Comparison of ENCODE assay signal across 8 cellular contexts in the genomic region with DNA sequence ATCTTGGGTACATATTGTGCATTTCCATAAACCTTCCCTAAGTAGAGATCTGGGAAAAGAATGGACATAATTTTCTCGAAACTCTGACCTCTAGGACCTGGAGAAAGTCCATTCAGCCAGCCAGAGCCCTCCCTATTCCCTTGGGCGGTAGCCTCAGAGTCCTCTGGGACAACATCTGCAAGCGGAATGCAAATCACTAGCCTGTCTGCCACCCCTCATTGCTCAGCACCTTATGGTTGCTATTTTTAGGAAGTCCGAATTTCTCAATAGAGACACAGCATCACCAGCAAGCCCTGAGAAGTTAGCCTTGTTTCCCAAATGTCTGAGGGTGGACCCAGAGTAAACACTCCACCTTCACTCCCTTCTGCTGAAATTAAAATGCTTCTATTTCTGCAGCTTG. TPM values are rescaled to one million over a fixed set of nuclear protein-coding genes. Genes with fewer than 3 reads are reported as not detected.
A peak's percentile ranks its signal among the peaks of the same experiment; 100 is the strongest.
DNase-seq lines count a peak whose midpoint lies in the region; ATAC-seq and TF ChIP-seq lines count a peak whose summit lies in the region.

No MANE protein-coding gene starts in this region.

- no peaks in the 10 kb centered on the region for H3K27me3 ChIP-seq in tibial nerve

- H3K4me3 ChIP-seq in foreskin fibroblast (ENCODE audit: low read depth in 1 of 2, low read length in 2 of 2) (no peak overlapping the region), tibial nerve (no peak overlapping the region)

- WGBS in tibial nerve, 2 donors = 24 to 25% methylated on average over 4 of the region's 4 CpGs

- no peak for TF ChIP-seq CTCF in foreskin fibroblast (IDR thresholded peaks at IDR 0.05; ENCODE audit: low read depth, low read length)
- no peak for TF ChIP-seq CTCF in tibial nerve (IDR thresholded peaks at IDR 0.05)

- H3K4me1 ChIP-seq in tibial nerve = peaks cover 0 to 99% (median 48%) of the 10 kb centered on the region in 4 donors

- TF ChIP-seq POLR2A in tibial nerve (IDR thresholded peaks at IDR 0.05) = no peak

- H3K9me3 ChIP-seq in KOPT-K1 (ENCODE audit: insufficient read depth, low read length, poor library complexity, severe bottlenecking) (no peaks in the 10 kb centered on the region), tibial nerve (no peaks in the 10 kb centered on the region)

- no peaks in the 10 kb centered on the region for H3K36me3 ChIP-seq in KOPT-K1 (ENCODE audit: insufficient read depth, low read length)
- H3K36me3 ChIP-seq in tibial nerve = no peaks in the 10 kb centered on the region

- DNase-seq in ELF-1 (ENCODE audit: low read depth, low spot score) = peak; percentile 14
- DNase-seq in foreskin fibroblast = peak; percentile 82 to 93
- peak; percentile 49 to 61 for DNase-seq in tibial nerve (ENCODE audit: low spot score in 2 of 2)
- no peak for DNase-seq in activated CD4-positive, CD25-positive, alpha-beta regulatory T cell treated with anti-CD3 and anti-CD28 coated beads, Interleukin-2, amount 50 U/mL, for 72 hours
- DNase-seq in D341Med (ENCODE audit: low spot score) = no peak
- no peak for DNase-seq in NK-92 (lab: John Stamatoyannopoulos, UW; ENCODE audit: unreplicated experiment)

- peak; percentile 71 for ATAC-seq in GM21619 (IDR thresholded peaks at IDR 0.05; ENCODE audit: unreplicated experiment)

- peak in 1 of 2 donors; percentile 87 for TF ChIP-seq EP300 in tibial nerve (IDR thresholded peaks at IDR 0.05)

- H3K27ac ChIP-seq in KOPT-K1 (ENCODE audit: low read depth, low read length, poor library complexity, severe bottlenecking) = peak overlapping the region; percentile 59
- H3K27ac ChIP-seq in tibial nerve = peak overlapping the region in 2 of 4 donors; percentile 43 to 49

RNA-seq across cellular contexts. Expression of gene CD28, which starts 17.6 kb away (rescaled TPM):
- total RNA-seq in tibial nerve = 10 to 100 TPM in 1 of 4 donors, under 1 TPM in 3; 0.22 to 13.8 (median 0.60) TPM

Comparison
In these comparisons a context has a peak if more than half of its experiments do, and no peak if none do; other contexts are left out.
1. DNase-seq: peak in ELF-1 (single experiment), foreskin fibroblast (2 of 2) and tibial nerve (2 of 2); none in activated CD4-positive, CD25-positive, alpha-beta regulatory T cell treated with anti-CD3 and anti-CD28 coated beads, Interleukin-2, amount 50 U/mL, for 72 hours (single experiment), D341Med (single experiment) and NK-92 (single experiment).